Comparison of ENCODE assay signal across 23 cellular contexts in the genomic region with DNA sequence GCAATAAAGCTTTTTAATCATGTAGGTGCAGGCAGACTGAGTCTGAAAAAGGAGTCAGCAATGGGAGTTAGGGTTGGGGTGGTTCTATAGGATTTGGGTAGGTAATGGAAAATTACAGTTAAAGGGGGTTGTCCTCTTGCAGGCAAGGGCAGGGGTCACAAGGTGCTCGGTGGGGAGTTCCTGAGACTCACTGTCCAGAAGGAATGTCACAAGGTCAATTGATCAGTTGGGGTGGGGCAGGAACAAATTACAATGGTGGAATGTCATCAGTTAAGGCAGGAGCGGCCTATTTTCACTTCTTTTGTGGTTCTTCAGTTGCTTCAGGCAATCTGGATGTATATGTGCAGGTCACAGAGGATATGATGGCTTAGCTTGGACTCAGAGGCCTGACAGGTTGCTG. TPM values are rescaled to one million over a fixed set of nuclear protein-coding genes. Genes with fewer than 3 reads are reported as not detected.
DNase-seq lines count a peak whose midpoint lies in the region; ATAC-seq and TF ChIP-seq lines count a peak whose summit lies in the region.
"Had no signal": no experiment of that assay in that cellular context is flagged by ENCODE, and none has a peak within 500 bp of the region (broad histone marks: within the 10 kb centered on the region; RNA-seq: fewer than 3 reads in every experiment).

No MANE protein-coding gene starts in this region.

- H2AFZ ChIP-seq in DND-41 (ENCODE audit: low read depth, low read length) (peak overlapping the region; percentile 1; the same call in 1 of the 2 replicates), neural progenitor cell (replicated peaks) (no peak overlapping the region)

- peak overlapping the region; percentile 89 for H3K27ac ChIP-seq in DND-41 (ENCODE audit: low read length)
- peak overlapping the region; percentile 2 for H3K27ac ChIP-seq in KOPT-K1 (ENCODE audit: low read depth, low read length, poor library complexity, severe bottlenecking)
- no peak overlapping the region for H3K27ac ChIP-seq in neural progenitor cell
- H3K27ac ChIP-seq: A549, C4-2B, SK-N-MC had no signal

- no peak for TF ChIP-seq CTCF in DND-41 (IDR thresholded peaks at IDR 0.05; ENCODE audit: borderline replicate concordance, extremely low read depth, low read length, poor library complexity, severe bottlenecking)
- no peak for TF ChIP-seq CTCF in neural progenitor cell (IDR thresholded peaks at IDR 0.05)

- no peaks in the 10 kb centered on the region for H3K27me3 Mint-ChIP-seq in neural progenitor cell (ENCODE audit: insufficient read depth, low read depth)

- H4K20me1 ChIP-seq in DND-41 (ENCODE audit: insufficient read depth, low read length): no peaks in the 10 kb centered on the region
- H4K20me1 ChIP-seq in neural progenitor cell (ENCODE audit: low read depth): no peaks in the 10 kb centered on the region

- H3K4me2 ChIP-seq in DND-41 (ENCODE audit: insufficient read depth, low read length) (no peak overlapping the region), neural progenitor cell (no peak overlapping the region)
- H3K4me2 ChIP-seq: A549, GM23338 had no signal

- no peak for ATAC-seq in DND-41 (ENCODE audit: insufficient read depth, low read depth)
- ATAC-seq in HG03196 (IDR thresholded peaks at IDR 0.05; ENCODE audit: unreplicated experiment): no peak
- ATAC-seq: A549 had no signal

- peaks cover 2% of the 10 kb centered on the region for H3K4me1 Mint-ChIP-seq in neural progenitor cell

- H3F3A ChIP-seq in neural progenitor cell (ENCODE audit: low read depth): no peaks in the 10 kb centered on the region

- H3K9me3 ChIP-seq in DND-41 (ENCODE audit: insufficient read depth, low read length, severe bottlenecking) (no peaks in the 10 kb centered on the region), KOPT-K1 (ENCODE audit: insufficient read depth, low read length, poor library complexity, severe bottlenecking) (no peaks in the 10 kb centered on the region), neural progenitor cell (ENCODE audit: low read depth) (no peaks in the 10 kb centered on the region)
- H3K9me3 ChIP-seq: A549, HAP-1, MG63 had no signal

- no peak for DNase-seq in DND-41
- peak; percentile 33 for DNase-seq in cerebellar cortex (ENCODE audit: low spot score)
- no peak for DNase-seq in neural progenitor cell (ENCODE audit: low spot score)
- DNase-seq in NK-92 treated with Interleukin-12 subunit alpha and Interleukin-12 subunit beta, amount 100 ng/mL, for 24 hours (lab: John Stamatoyannopoulos, UW): no peak
- no peak for DNase-seq in retina
- DNase-seq: DMS153, HFFc6, MG63, NCI-H1694, NCI-H2227 treated with DMSO at 0.1 percent for 48 hours, NCI-H526 treated with DMSO at 0.1 percent for 48 hours had no signal

- H3K36me3 ChIP-seq in DND-41 (ENCODE audit: insufficient read depth, low read length) (no peaks in the 10 kb centered on the region), KOPT-K1 (ENCODE audit: insufficient read depth, low read length) (no peaks in the 10 kb centered on the region), neural progenitor cell (no peaks in the 10 kb centered on the region)
- H3K36me3 ChIP-seq: HAP-1, MG63 had no signal

- H3K27me3 ChIP-seq in DND-41 (ENCODE audit: insufficient read depth, low read length, poor library complexity) (no peaks in the 10 kb centered on the region), neural progenitor cell (no peaks in the 10 kb centered on the region)
- H3K27me3 ChIP-seq: MG63 had no signal

- H3K4me3 Mint-ChIP-seq in neural progenitor cell: peak overlapping the region; percentile 10
- H3K4me3 Mint-ChIP-seq: GM23338, HFFc6 had no signal

- no peak overlapping the region for H3K27ac Mint-ChIP-seq in neural progenitor cell
- H3K27ac Mint-ChIP-seq: HFFc6 had no signal

- H3K9ac ChIP-seq in DND-41 (ENCODE audit: low read depth, low read length): peak overlapping the region; percentile 44; the same call in 1 of the 2 replicates
- no peak overlapping the region for H3K9ac ChIP-seq in neural progenitor cell

- H3K4me1 ChIP-seq in DND-41 (ENCODE audit: insufficient read depth, low read length) (peaks cover 44% of the 10 kb centered on the region), neural progenitor cell (no peaks in the 10 kb centered on the region)
- H3K4me1 ChIP-seq: A549, HAP-1 had no signal

- H3K4me3 ChIP-seq in DND-41 (ENCODE audit: low read depth in 1 of 2, low read length in 2 of 2) (no peak overlapping the region), neural progenitor cell (no peak overlapping the region)
- H3K4me3 ChIP-seq: A549, GM12878, GM23338, HAP-1, K562, MG63, SK-N-MC had no signal

- H3K9me3 Mint-ChIP-seq in neural progenitor cell: no peaks in the 10 kb centered on the region
- H3K9me3 Mint-ChIP-seq: GM23338, HFFc6 had no signal

- no peaks in the 10 kb centered on the region for H3K36me3 Mint-ChIP-seq in neural progenitor cell

- no peaks in the 10 kb centered on the region for H3K79me2 ChIP-seq in DND-41 (ENCODE audit: insufficient read depth, low read length)
- H3K79me2 ChIP-seq in neural progenitor cell (ENCODE audit: low read depth): no peaks in the 10 kb centered on the region

RNA-seq across cellular contexts. Expression of a gene that starts 14.0 kb away (rescaled TPM):
- not detected in 2 replicates for total RNA-seq in neural progenitor cell (ENCODE audit: low replicate concordance)
- total RNA-seq: GM23338, NCI-H460 had no signal

RNA-seq across cellular contexts. Expression of a gene that starts 22.3 kb away (rescaled TPM):
- total RNA-seq in neural progenitor cell (ENCODE audit: low replicate concordance): not detected in 2 replicates
- total RNA-seq: Daoy, GM23338, HFFc6, K562, NCI-H460, OCI-LY7 had no signal

RNA-seq across cellular contexts. Expression of a gene that starts 39.1 kb away (rescaled TPM):
- total RNA-seq in neural progenitor cell (ENCODE audit: low replicate concordance): not detected in 2 replicates
- total RNA-seq: Daoy, GM23338, HFFc6, K562, NCI-H460, OCI-LY7 had no signal
